Comparison of ENCODE assay signal across 10 cellular contexts in genomic region chr14:63922696-63923421, GRCh38.
DNase-seq lines count a peak whose midpoint lies in the region; ATAC-seq and TF ChIP-seq lines count a peak whose summit lies in the region.
"Had no signal": no experiment of that assay in that cellular context is flagged by ENCODE, and none has a peak within 500 bp of the region (broad histone marks: within the 10 kb centered on the region; RNA-seq: fewer than 3 reads in every experiment).

No MANE protein-coding gene starts in this region.

- H3K9me3 ChIP-seq in esophagus muscularis mucosa: no peaks in the 10 kb centered on the region

- ATAC-seq in GM21526 (IDR thresholded peaks at IDR 0.05; ENCODE audit: low FRiP score, unreplicated experiment): no peak

- H3K4me1 ChIP-seq in esophagus muscularis mucosa: peaks cover 6 to 29% (median 14%) of the 10 kb centered on the region in 4 donors

- peak overlapping the region; percentile 42 to 68 (median 59) for H3K27ac ChIP-seq in esophagus muscularis mucosa (replicated peaks in 1 of 4)

- TF ChIP-seq CTCF in GM10266 (IDR thresholded peaks at IDR 0.05; ENCODE audit: control insufficient read depth, insufficient read depth, low read depth, missing control alignments) (no peak), esophagus muscularis mucosa (IDR thresholded peaks at IDR 0.05) (no peak)

- peak; percentile 34 for DNase-seq in GM10266 (ENCODE audit: extremely low spot score)
- DNase-seq in NCI-H526 (lab: John Stamatoyannopoulos, UW): peak; percentile 22 to 38
- DNase-seq in esophagus muscularis mucosa (ENCODE audit: extremely low spot score): peak; percentile 8
- peak; percentile 19 for DNase-seq in non-pigmented ciliary epithelial cell (ENCODE audit: low read depth)
- DNase-seq in NCI-H1436 (lab: John Stamatoyannopoulos, UW): no peak
- DNase-seq in NCI-H446 treated with DMSO at 0.1 percent for 48 hours (lab: John Stamatoyannopoulos, UW): no peak
- DNase-seq in hippocampal formation (lab: John Stamatoyannopoulos, UW): no peak
- DNase-seq: anterior cingulate cortex, KBM-7 had no signal

- no peaks in the 10 kb centered on the region for H3K36me3 ChIP-seq in esophagus muscularis mucosa

- no peak overlapping the region for H3K4me3 ChIP-seq in esophagus muscularis mucosa

- 55% methylated on average over 5 of the region's 5 CpGs for WGBS in esophagus muscularis mucosa

- intact Hi-C loops in esophagus muscularis mucosa (cut with DNase I): loop anchor here (5.0 kb wide), 1 partner anchor 71 kb away; the partner anchor contains the start of gene SYNE2

- H3K27me3 ChIP-seq in esophagus muscularis mucosa: no peaks in the 10 kb centered on the region

- no peak for TF ChIP-seq POLR2A in esophagus muscularis mucosa (IDR thresholded peaks at IDR 0.05; ENCODE audit: low read depth)

- TF ChIP-seq EP300 in esophagus muscularis mucosa (IDR thresholded peaks at IDR 0.05): no peak

Comparison
In these comparisons a context has a peak if more than half of its experiments do, and no peak if none do; other contexts are left out.
1. DNase-seq: peak in GM10266 (single experiment), NCI-H526 (2 of 2), esophagus muscularis mucosa (single experiment) and non-pigmented ciliary epithelial cell (single experiment); none in NCI-H1436 (single experiment), NCI-H446 treated with DMSO at 0.1 percent for 48 hours (single experiment) and hippocampal formation (0 of 2).